ENCODE assay signal across 31 cellular contexts in genomic region chrX:9862953-9863352, GRCh38.
"Had no signal": no experiment of that assay in that cellular context is flagged by ENCODE, and none has a peak within 500 bp of the region (broad histone marks: within the 10 kb centered on the region; RNA-seq: fewer than 3 reads in every experiment).

No MANE protein-coding gene starts in this region.

- H3K36me3 ChIP-seq: adrenal gland, esophagus muscularis mucosa, gastrocnemius medialis, heart right ventricle, WERI-Rb-1 had no signal

- DNase-seq: activated B cell treated with CpG ODN at 0.5 μM for 24 hours; activated CD4-positive, alpha-beta T cell treated with anti-CD3 and anti-CD28 coated beads for 48 hours; activated CD4-positive, alpha-beta T cell treated with anti-CD3 and anti-CD28 coated beads, Interleukin-2, amount 50 U/mL, for 1 hour; activated CD4-positive, alpha-beta T cell treated with anti-CD3 and anti-CD28 coated beads, Interleukin-2, amount 50 U/mL, for 48 hours; activated CD8-positive, alpha-beta memory T cell treated with anti-CD3 and anti-CD28 coated beads for 24 hours; activated CD8-positive, alpha-beta T cell treated with anti-CD3 and anti-CD28 coated beads for 36 hours; activated effector memory CD4-positive, alpha-beta T cell treated with Interleukin-2 at 50 U/mL for 16 hours; activated gamma-delta T cell treated with Interleukin-2 at 50 U/mL for 16 hours; activated naive CD4-positive, alpha-beta T cell treated with Interleukin-2 at 50 U/mL for 16 hours; activated naive CD8-positive, alpha-beta T cell treated with anti-CD3 and anti-CD28 coated beads for 36 hours; activated naive CD8-positive, alpha-beta T cell treated with anti-CD3 and anti-CD28 coated beads, Interleukin-2, amount 50 U/mL, for 24 hours; activated T-cell treated with anti-CD3 and anti-CD28 coated beads, Interleukin-2, amount 50 U/mL, for 4 hours; adrenal gland; amygdala; aorta; body of pancreas; dorsolateral prefrontal cortex; effector memory CD4-positive, alpha-beta T cell; endodermal cell; erythroblast; foreskin keratinocyte; gastrocnemius medialis; heart right ventricle; T-helper 9 cell; WERI-Rb-1 had no signal

- H3K36me3 Mint-ChIP-seq: activated naive CD4-positive, alpha-beta T cell treated with anti-CD3 and anti-CD28 coated beads, Interleukin-2, amount 50 U/mL, for 24 hours; activated naive CD8-positive, alpha-beta T cell treated with anti-CD3 and anti-CD28 coated beads for 36 hours had no signal

- H3K27me3 ChIP-seq: adrenal gland, body of pancreas, esophagus muscularis mucosa, foreskin keratinocyte, gastrocnemius medialis had no signal

- H3K4me3 ChIP-seq: adrenal gland, body of pancreas, coronary artery, dorsolateral prefrontal cortex, esophagus muscularis mucosa, gastrocnemius medialis, heart right ventricle had no signal

- H3K9me3 ChIP-seq: adrenal gland, body of pancreas, gastrocnemius medialis, heart right ventricle had no signal

- H3K4me1 Mint-ChIP-seq: activated naive CD4-positive, alpha-beta T cell treated with anti-CD3 and anti-CD28 coated beads, Interleukin-2, amount 50 U/mL, for 24 hours; activated naive CD8-positive, alpha-beta T cell treated with anti-CD3 and anti-CD28 coated beads for 36 hours; activated naive CD8-positive, alpha-beta T cell treated with anti-CD3 and anti-CD28 coated beads, Interleukin-2, amount 50 U/mL, for 24 hours; activated T-helper 17 cell treated with anti-CD3 and anti-CD28 coated beads, Interleukin-2, amount 50 U/mL, for 72 hours; central memory CD8-positive, alpha-beta T cell had no signal

- H3K27ac Mint-ChIP-seq: activated B cell treated with CpG ODN at 0.5 μM for 24 hours; activated CD8-positive, alpha-beta T cell treated with anti-CD3 and anti-CD28 coated beads for 36 hours; activated naive CD4-positive, alpha-beta T cell treated with anti-CD3 and anti-CD28 coated beads, Interleukin-2, amount 50 U/mL, for 24 hours; activated naive CD8-positive, alpha-beta T cell treated with anti-CD3 and anti-CD28 coated beads for 36 hours; activated naive CD8-positive, alpha-beta T cell treated with anti-CD3 and anti-CD28 coated beads, Interleukin-2, amount 50 U/mL, for 24 hours; activated T-helper 17 cell treated with anti-CD3 and anti-CD28 coated beads, Interleukin-2, amount 50 U/mL, for 72 hours; dendritic cell treated with granulocyte-macrophage colony-stimulating factor and Interleukin-4, amounts not matched to agents 40 ng/mL and 50 ng/mL, for 4 days; endodermal cell had no signal

- H3K4me3 Mint-ChIP-seq: activated B cell treated with CpG ODN at 0.5 μM for 24 hours; activated CD8-positive, alpha-beta T cell treated with anti-CD3 and anti-CD28 coated beads for 36 hours; activated naive CD4-positive, alpha-beta T cell treated with anti-CD3 and anti-CD28 coated beads, Interleukin-2, amount 50 U/mL, for 24 hours; activated naive CD8-positive, alpha-beta T cell treated with anti-CD3 and anti-CD28 coated beads for 36 hours; activated naive CD8-positive, alpha-beta T cell treated with anti-CD3 and anti-CD28 coated beads, Interleukin-2, amount 50 U/mL, for 24 hours; activated T-cell treated with anti-CD3 and anti-CD28 coated beads, Interleukin-2, amount 50 U/mL, for 4 hours; activated T-helper 17 cell treated with anti-CD3 and anti-CD28 coated beads, Interleukin-2, amount 50 U/mL, for 72 hours; central memory CD8-positive, alpha-beta T cell; dendritic cell treated with granulocyte-macrophage colony-stimulating factor and Interleukin-4, amounts not matched to agents 40 ng/mL and 50 ng/mL, for 4 days; endodermal cell had no signal

- H3K4me1 ChIP-seq: adrenal gland, body of pancreas, esophagus muscularis mucosa, gastrocnemius medialis, heart right ventricle had no signal

- H3K9me3 Mint-ChIP-seq: activated B cell treated with CpG ODN at 0.5 μM for 24 hours; activated CD8-positive, alpha-beta T cell treated with anti-CD3 and anti-CD28 coated beads for 36 hours; activated naive CD4-positive, alpha-beta T cell treated with anti-CD3 and anti-CD28 coated beads, Interleukin-2, amount 50 U/mL, for 24 hours; activated naive CD8-positive, alpha-beta T cell treated with anti-CD3 and anti-CD28 coated beads for 36 hours; activated naive CD8-positive, alpha-beta T cell treated with anti-CD3 and anti-CD28 coated beads, Interleukin-2, amount 50 U/mL, for 24 hours; activated T-cell treated with anti-CD3 and anti-CD28 coated beads, Interleukin-2, amount 50 U/mL, for 4 hours; activated T-helper 17 cell treated with anti-CD3 and anti-CD28 coated beads, Interleukin-2, amount 50 U/mL, for 72 hours; central memory CD8-positive, alpha-beta T cell; dendritic cell treated with granulocyte-macrophage colony-stimulating factor and Interleukin-4, amounts not matched to agents 40 ng/mL and 50 ng/mL, for 4 days had no signal
